10 cellular contexts compared by ENCODE assay signal in the genomic region with DNA sequence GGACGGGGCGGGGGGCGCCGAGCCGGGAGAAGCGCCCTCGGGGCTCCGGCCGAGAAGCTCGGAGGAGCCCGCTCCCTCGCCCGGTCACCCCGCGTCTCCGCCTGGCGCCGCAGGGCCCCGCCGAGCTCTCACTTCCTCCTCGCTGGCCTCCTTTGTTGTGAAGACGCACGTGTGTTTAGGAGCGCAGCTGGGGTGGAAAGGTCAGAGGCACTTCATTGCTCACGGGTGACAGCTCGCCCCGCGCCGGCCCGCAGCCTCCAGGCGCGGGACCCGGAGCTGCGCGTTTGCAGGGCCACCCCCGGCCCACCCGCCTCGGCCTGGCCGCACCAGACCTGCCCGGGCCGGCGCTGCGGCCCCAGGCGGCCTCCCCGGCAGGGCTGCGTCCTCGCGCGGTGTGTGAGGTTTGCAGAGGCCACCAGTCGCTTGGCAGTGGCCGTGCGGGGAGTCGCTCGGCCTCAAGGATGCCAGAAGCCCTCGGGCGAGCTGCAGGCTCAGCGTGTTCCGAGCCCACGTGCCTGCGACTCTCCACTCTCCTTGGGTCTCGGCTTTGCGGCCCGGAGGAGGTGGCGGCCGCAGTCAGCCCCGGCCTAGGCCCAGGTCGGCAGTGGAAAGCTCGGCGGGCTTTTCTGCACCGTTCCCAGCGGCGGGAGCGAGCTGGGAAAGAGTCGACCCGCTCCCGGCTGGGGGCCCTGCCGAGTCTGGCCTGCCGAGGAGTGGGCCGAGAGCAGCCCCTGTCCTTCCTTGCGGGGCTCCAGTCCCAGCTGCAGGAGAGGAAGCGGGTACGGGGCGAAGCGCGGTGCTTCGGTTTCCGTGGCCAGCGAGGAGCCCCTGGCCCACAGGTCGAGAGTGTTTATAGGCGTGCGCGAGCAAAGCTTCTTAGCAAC. TPM values are rescaled to one million over a fixed set of nuclear protein-coding genes. Genes with fewer than 3 reads are reported as not detected.
DNase-seq lines count a peak whose midpoint lies in the region; ATAC-seq and TF ChIP-seq lines count a peak whose summit lies in the region.
"Had no signal": no experiment of that assay in that cellular context is flagged by ENCODE, and none has a peak within 500 bp of the region (broad histone marks: within the 10 kb centered on the region; RNA-seq: fewer than 3 reads in every experiment).

No MANE protein-coding gene starts in this region.

- H3K4me3 ChIP-seq in thyroid gland (replicated peaks in 1 of 3): peak overlapping the region in 1 of 3 donors; percentile 56

- no peak for ATAC-seq in activated CD8-positive, alpha-beta T cell treated with anti-CD3 and anti-CD28 coated beads for 36 hours
- ATAC-seq in activated CD8-positive, alpha-beta T cell treated with anti-CD3 and anti-CD28 coated beads, Interleukin-2, amount 10 ng/mL, durations not matched to agents 7 days and 5 days: no peak

- intact Hi-C loops in activated CD8-positive, alpha-beta T cell treated with anti-CD3 and anti-CD28 coated beads for 36 hours (cut with micrococcal nuclease): no loop called here
- intact Hi-C loops in thyroid gland (cut with DNase I): no loop called here

- peak overlapping the region; percentile 19 to 78 (median 67) for H3K27ac ChIP-seq in thyroid gland

- no peaks in the 10 kb centered on the region for H3K36me3 Mint-ChIP-seq in activated CD8-positive, alpha-beta T cell treated with anti-CD3 and anti-CD28 coated beads for 36 hours (ENCODE audit: low read depth)
- H3K36me3 Mint-ChIP-seq in activated CD8-positive, alpha-beta T cell treated with anti-CD3 and anti-CD28 coated beads, Interleukin-2, amount 10 ng/mL, durations not matched to agents 7 days and 5 days (ENCODE audit: low read depth): peaks cover 6% of the 10 kb centered on the region

- peaks cover 55% of the 10 kb centered on the region for H3K27me3 Mint-ChIP-seq in activated CD8-positive, alpha-beta T cell treated with anti-CD3 and anti-CD28 coated beads for 36 hours
- peaks cover 63% of the 10 kb centered on the region for H3K27me3 Mint-ChIP-seq in activated CD8-positive, alpha-beta T cell treated with anti-CD3 and anti-CD28 coated beads, Interleukin-2, amount 10 ng/mL, durations not matched to agents 7 days and 5 days (ENCODE audit: low read depth)

- H3K4me1 ChIP-seq in thyroid gland: peaks cover 11 to 32% of the 10 kb centered on the region in 2 donors

- WGBS in thyroid gland, 2 donors: 49 to 81% methylated on average over 14 to 45 of the region's 92 CpGs

- H3K27ac Mint-ChIP-seq in activated CD8-positive, alpha-beta T cell treated with anti-CD3 and anti-CD28 coated beads for 36 hours: no peak overlapping the region
- H3K27ac Mint-ChIP-seq in activated CD8-positive, alpha-beta T cell treated with anti-CD3 and anti-CD28 coated beads, Interleukin-2, amount 10 ng/mL, durations not matched to agents 7 days and 5 days: no peak overlapping the region
- H3K27ac Mint-ChIP-seq: T-helper 1 cell treated with Interleukin-12 subunit alpha and Interleukin-12 subunit beta and Interleukin-4 antibody, amounts not matched to agents 30 μg/mL and 1 μg/mL, for 36 hours had no signal

- peaks cover 32% of the 10 kb centered on the region for H3K27me3 ChIP-seq in thyroid gland

- H3K4me1 Mint-ChIP-seq in activated CD8-positive, alpha-beta T cell treated with anti-CD3 and anti-CD28 coated beads for 36 hours (ENCODE audit: low read depth): peaks cover 9% of the 10 kb centered on the region
- peaks cover 15% of the 10 kb centered on the region for H3K4me1 Mint-ChIP-seq in activated CD8-positive, alpha-beta T cell treated with anti-CD3 and anti-CD28 coated beads, Interleukin-2, amount 10 ng/mL, durations not matched to agents 7 days and 5 days (ENCODE audit: low read depth)

- TF ChIP-seq CTCF in activated CD8-positive, alpha-beta T cell treated with anti-CD3 and anti-CD28 coated beads for 36 hours (IDR thresholded peaks at IDR 0.05): no peak
- no peak for TF ChIP-seq CTCF in thyroid gland (IDR thresholded peaks at IDR 0.05)

- no peaks in the 10 kb centered on the region for H3K9me3 Mint-ChIP-seq in activated CD8-positive, alpha-beta T cell treated with anti-CD3 and anti-CD28 coated beads for 36 hours
- no peaks in the 10 kb centered on the region for H3K9me3 Mint-ChIP-seq in activated CD8-positive, alpha-beta T cell treated with anti-CD3 and anti-CD28 coated beads, Interleukin-2, amount 10 ng/mL, durations not matched to agents 7 days and 5 days (ENCODE audit: insufficient read depth)
- H3K9me3 Mint-ChIP-seq: T-helper 1 cell treated with Interleukin-12 subunit alpha and Interleukin-12 subunit beta and Interleukin-4 antibody, amounts not matched to agents 30 μg/mL and 1 μg/mL, for 36 hours had no signal

- H3K4me3 Mint-ChIP-seq in activated CD8-positive, alpha-beta T cell treated with anti-CD3 and anti-CD28 coated beads for 36 hours: no peak overlapping the region
- no peak overlapping the region for H3K4me3 Mint-ChIP-seq in activated CD8-positive, alpha-beta T cell treated with anti-CD3 and anti-CD28 coated beads, Interleukin-2, amount 10 ng/mL, durations not matched to agents 7 days and 5 days
- H3K4me3 Mint-ChIP-seq: T-helper 1 cell treated with Interleukin-12 subunit alpha and Interleukin-12 subunit beta and Interleukin-4 antibody, amounts not matched to agents 30 μg/mL and 1 μg/mL, for 36 hours had no signal

- CTCF ChIA-PET in activated CD8-positive, alpha-beta T cell treated with anti-CD3 and anti-CD28 coated beads for 36 hours (lab: Charles Lee): interaction anchor here (0.8 to 2.5 kb wide), 8 partner anchors 8 to 739 kb away, joined by 3 to 8 read pairs (median 3); no protein-coding TSS in a partner anchor
- CTCF ChIA-PET in activated CD8-positive, alpha-beta T cell treated with anti-CD3 and anti-CD28 coated beads, Interleukin-2, amount 10 ng/mL, durations not matched to agents 7 days and 5 days (lab: Charles Lee): interaction anchor here (1.1 to 1.6 kb wide), 4 partner anchors 37 to 1020 kb away, joined by 3 to 4 read pairs (median 4); no protein-coding TSS in a partner anchor

- no peaks in the 10 kb centered on the region for H3K9me3 ChIP-seq in thyroid gland

- peak; percentile 23 for DNase-seq in activated CD8-positive, alpha-beta T cell treated with anti-CD3 and anti-CD28 coated beads for 36 hours
- no peak for DNase-seq in activated CD8-positive, alpha-beta T cell treated with anti-CD3 and anti-CD28 coated beads, Interleukin-2, amount 10 ng/mL, durations not matched to agents 7 days and 5 days
- peak; percentile 76 for DNase-seq in dermis blood vessel endothelial cell
- peak; percentile 58 to 67 for DNase-seq in lung microvascular endothelial cell (ENCODE audit: low read depth in 2 of 2)
- DNase-seq in thyroid gland: no peak
- DNase-seq in NCI-H146 treated with DMSO at 0.1 percent for 48 hours (lab: John Stamatoyannopoulos, UW; ENCODE audit: unreplicated experiment): no peak
- no peak for DNase-seq in SKM-1 (lab: John Stamatoyannopoulos, UW; ENCODE audit: unreplicated experiment)
- no peak for DNase-seq in NCI-H2171 treated with DMSO at 0.1 percent for 48 hours (lab: John Stamatoyannopoulos, UW)
- DNase-seq: NCI-H2171 had no signal

- no peaks in the 10 kb centered on the region for H3K36me3 ChIP-seq in thyroid gland

- POLR2A ChIA-PET in activated CD8-positive, alpha-beta T cell treated with anti-CD3 and anti-CD28 coated beads for 36 hours (lab: Charles Lee): interaction anchor here (1.0 kb wide), 1 partner anchor 80 kb away, joined by 3 read pairs; no protein-coding TSS in a partner anchor
- POLR2A ChIA-PET in activated CD8-positive, alpha-beta T cell treated with anti-CD3 and anti-CD28 coated beads, Interleukin-2, amount 10 ng/mL, durations not matched to agents 7 days and 5 days (lab: Charles Lee): no interaction called here

- no peak for TF ChIP-seq POLR2A in thyroid gland (IDR thresholded peaks at IDR 0.05)

RNA-seq across cellular contexts. Expression of a gene that starts 5.3 kb away (rescaled TPM):
- under 1 TPM in 1 of 2 experiments, not detected in 1; 0.16 TPM for total RNA-seq in activated CD8-positive, alpha-beta T cell treated with anti-CD3 and anti-CD28 coated beads for 36 hours
- total RNA-seq in activated CD8-positive, alpha-beta T cell treated with anti-CD3 and anti-CD28 coated beads, Interleukin-2, amount 10 ng/mL, durations not matched to agents 7 days and 5 days: not detected
- 8.3 and 12.1 TPM in 2 replicates for total RNA-seq in dermis blood vessel endothelial cell
- 3.1 and 5.8 TPM in 2 replicates for total RNA-seq in lung microvascular endothelial cell
- total RNA-seq in thyroid gland: 1 to 10 TPM; 3.8 to 8.1 (median 5.5) TPM

Comparison
In these comparisons a context has a peak if more than half of its experiments do, and no peak if none do; other contexts are left out.
1. DNase-seq: peak in activated CD8-positive, alpha-beta T cell treated with anti-CD3 and anti-CD28 coated beads for 36 hours (single experiment), dermis blood vessel endothelial cell (single experiment) and lung microvascular endothelial cell (2 of 2); none in activated CD8-positive, alpha-beta T cell treated with anti-CD3 and anti-CD28 coated beads, Interleukin-2, amount 10 ng/mL, durations not matched to agents 7 days and 5 days (single experiment), thyroid gland (0 of 2), NCI-H146 treated with DMSO at 0.1 percent for 48 hours (single experiment), SKM-1 (single experiment) and NCI-H2171 treated with DMSO at 0.1 percent for 48 hours (single experiment).